19 cellular contexts compared by ENCODE assay signal in genomic region chr7:1076184-1077072, GRCh38. TPM values are rescaled to one million over a fixed set of nuclear protein-coding genes. Genes with fewer than 3 reads are reported as not detected.
A peak's percentile ranks its signal among the peaks of the same experiment; 100 is the strongest.
DNase-seq lines count a peak whose midpoint lies in the region; ATAC-seq and TF ChIP-seq lines count a peak whose summit lies in the region.
"Had no signal": no experiment of that assay in that cellular context is flagged by ENCODE, and none has a peak within 500 bp of the region (broad histone marks: within the 10 kb centered on the region; RNA-seq: fewer than 3 reads in every experiment).

No MANE protein-coding gene starts in this region.

- CTCF ChIA-PET in naive thymus-derived CD4-positive, alpha-beta T cell (lab: Charles Lee) = interaction anchor here (1.0 kb wide), 1 partner anchor 84 kb away, joined by 5 read pairs; no protein-coding TSS in a partner anchor

- no peak overlapping the region for H3K4me3 Mint-ChIP-seq in T-helper 17 cell
- H3K4me3 Mint-ChIP-seq in naive thymus-derived CD4-positive, alpha-beta T cell = no peak overlapping the region
- H3K4me3 Mint-ChIP-seq: activated CD8-positive, alpha-beta T cell treated with anti-CD3 and anti-CD28 coated beads, Interleukin-2, amount 10 ng/mL, durations not matched to agents 7 days and 5 days; CD8-positive, alpha-beta T cell; naive thymus-derived CD8-positive, alpha-beta T cell had no signal

- intact Hi-C loops in naive thymus-derived CD4-positive, alpha-beta T cell (cut with micrococcal nuclease) = no loop called here

- H3K36me3 ChIP-seq in esophagus (ENCODE audit: control insufficient read depth in 2 of 2, insufficient read depth in 2 of 2, low read length in 1 of 2) = no peaks in the 10 kb centered on the region
- H3K36me3 ChIP-seq in thoracic aorta = no peaks in the 10 kb centered on the region
- H3K36me3 ChIP-seq in naive thymus-derived CD4-positive, alpha-beta T cell (ENCODE audit: control insufficient read depth in 2 of 3, insufficient read depth in 3 of 3, low read length in 3 of 3) = no peaks in the 10 kb centered on the region
- H3K36me3 ChIP-seq: right lobe of liver had no signal

- POLR2A ChIA-PET in naive thymus-derived CD4-positive, alpha-beta T cell (lab: Charles Lee) = no interaction called here

- peaks cover 2% of the 10 kb centered on the region for H3K4me1 Mint-ChIP-seq in T-helper 17 cell
- H3K4me1 Mint-ChIP-seq in naive thymus-derived CD4-positive, alpha-beta T cell = peaks cover 0 to 8% (median 0%) of the 10 kb centered on the region in 7 donors

- peak overlapping the region; percentile 4 to 60 for H3K27ac ChIP-seq in esophagus (ENCODE audit: low read depth in 2 of 2, low read length in 1 of 2)
- peak overlapping the region in 1 of 2 donors; percentile 3 for H3K27ac ChIP-seq in thoracic aorta
- no peak overlapping the region for H3K27ac ChIP-seq in naive thymus-derived CD4-positive, alpha-beta T cell (ENCODE audit: low read depth, low read length)
- H3K27ac ChIP-seq: right lobe of liver had no signal

- no peaks in the 10 kb centered on the region for H3K36me3 Mint-ChIP-seq in T-helper 17 cell (ENCODE audit: low read depth)
- H3K36me3 Mint-ChIP-seq in naive thymus-derived CD4-positive, alpha-beta T cell = no peaks in the 10 kb centered on the region
- H3K36me3 Mint-ChIP-seq: CD8-positive, alpha-beta T cell; naive thymus-derived CD8-positive, alpha-beta T cell had no signal

- H3K9me3 Mint-ChIP-seq in naive thymus-derived CD4-positive, alpha-beta T cell = no peaks in the 10 kb centered on the region
- H3K9me3 Mint-ChIP-seq: CD8-positive, alpha-beta T cell; naive thymus-derived CD8-positive, alpha-beta T cell had no signal

- peaks cover 0 to 7% of the 10 kb centered on the region in 2 donors for H3K4me1 ChIP-seq in esophagus (ENCODE audit: control insufficient read depth in 2 of 2, insufficient read depth in 2 of 2, low read length in 1 of 2)
- H3K4me1 ChIP-seq in thoracic aorta (ENCODE audit: control insufficient read depth in 1 of 2, low read depth in 2 of 2) = peaks cover 3 to 9% of the 10 kb centered on the region in 2 donors
- no peaks in the 10 kb centered on the region for H3K4me1 ChIP-seq in naive thymus-derived CD4-positive, alpha-beta T cell (ENCODE audit: control insufficient read depth in 2 of 2, insufficient read depth in 2 of 2, low read length in 2 of 2)
- H3K4me1 ChIP-seq: right lobe of liver had no signal

- ATAC-seq in T-helper 17 cell (no peak), thoracic aorta (ENCODE audit: insufficient number of reproducible peaks, low FRiP score, low read depth) (no peak)
- no peak for ATAC-seq in naive thymus-derived CD4-positive, alpha-beta T cell
- ATAC-seq: activated CD8-positive, alpha-beta T cell treated with anti-CD3 and anti-CD28 coated beads, Interleukin-2, amount 10 ng/mL, durations not matched to agents 7 days and 5 days; CD8-positive, alpha-beta T cell; naive thymus-derived CD8-positive, alpha-beta T cell had no signal

- H3K4me3 ChIP-seq in esophagus (ENCODE audit: low read depth in 1 of 2, low read length in 2 of 2) (no peak overlapping the region), thoracic aorta (peak overlapping the region; percentile 46)
- no peak overlapping the region for H3K4me3 ChIP-seq in naive thymus-derived CD4-positive, alpha-beta T cell (ENCODE audit: low read length)
- H3K4me3 ChIP-seq: right lobe of liver had no signal

- TF ChIP-seq CTCF in thoracic aorta (IDR thresholded peaks at IDR 0.05) = no peak

- no peaks in the 10 kb centered on the region for H3K27me3 Mint-ChIP-seq in T-helper 17 cell
- H3K27me3 Mint-ChIP-seq in naive thymus-derived CD4-positive, alpha-beta T cell = no peaks in the 10 kb centered on the region
- H3K27me3 Mint-ChIP-seq: naive thymus-derived CD8-positive, alpha-beta T cell had no signal

- no peaks in the 10 kb centered on the region for H3K9me3 ChIP-seq in T-helper 17 cell (ENCODE audit: control insufficient read depth, low read length, poor library complexity, severe bottlenecking)
- H3K9me3 ChIP-seq in esophagus (ENCODE audit: control insufficient read depth in 2 of 2, insufficient read depth in 1 of 2, low read depth in 1 of 2, low read length in 1 of 2) = no peaks in the 10 kb centered on the region
- no peaks in the 10 kb centered on the region for H3K9me3 ChIP-seq in thoracic aorta
- no peaks in the 10 kb centered on the region for H3K9me3 ChIP-seq in naive thymus-derived CD4-positive, alpha-beta T cell (ENCODE audit: control insufficient read depth in 2 of 3, low read length in 3 of 3)
- H3K9me3 ChIP-seq: right lobe of liver had no signal

- DNase-seq in T-helper 17 cell = no peak
- DNase-seq in left kidney (ENCODE audit: low read depth, low spot score) = peak; percentile 62
- DNase-seq in thoracic aorta (ENCODE audit: low spot score) = no peak
- no peak for DNase-seq in NOMO-1 treated with DMSO at 0.1 percent for 48 hours (lab: John Stamatoyannopoulos, UW; ENCODE audit: unreplicated experiment)
- no peak for DNase-seq in NCI-H524 (lab: John Stamatoyannopoulos, UW)
- DNase-seq in stimulated activated CD4-positive, alpha-beta T cell treated with anti-CD3 and anti-CD28 coated beads, Interleukin-12 subunit alpha, Interleukin-12 subunit beta, amount 100 ng/mL, for 4 hours = no peak
- DNase-seq in naive thymus-derived CD4-positive, alpha-beta T cell = no peak
- DNase-seq: activated CD8-positive, alpha-beta T cell treated with anti-CD3 and anti-CD28 coated beads, Interleukin-2, amount 10 ng/mL, durations not matched to agents 7 days and 5 days; activated gamma-delta T cell treated with Interleukin-2 at 50 U/mL for 16 hours; CD8-positive, alpha-beta T cell; central memory CD4-positive, alpha-beta T cell; GDM1; HCEC 1CT; naive thymus-derived CD8-positive, alpha-beta T cell; NCI-H1092; NCI-H2227 treated with DMSO at 0.1 percent for 48 hours; T-helper 9 cell had no signal

- H3K27ac Mint-ChIP-seq in T-helper 17 cell = peak overlapping the region; percentile 19
- H3K27ac Mint-ChIP-seq in naive thymus-derived CD4-positive, alpha-beta T cell = no peak overlapping the region
- H3K27ac Mint-ChIP-seq: activated CD8-positive, alpha-beta T cell treated with anti-CD3 and anti-CD28 coated beads, Interleukin-2, amount 10 ng/mL, durations not matched to agents 7 days and 5 days; CD8-positive, alpha-beta T cell; naive thymus-derived CD8-positive, alpha-beta T cell had no signal

- WGBS in esophagus, 2 donors = 51% methylated on average over 27 of the region's 27 CpGs

- H3K27me3 ChIP-seq in esophagus (ENCODE audit: control insufficient read depth in 1 of 2, insufficient read depth in 2 of 2, low read length in 2 of 2) (no peaks in the 10 kb centered on the region), thoracic aorta (replicated peaks; ENCODE audit: insufficient read depth) (no peaks in the 10 kb centered on the region)
- no peaks in the 10 kb centered on the region for H3K27me3 ChIP-seq in naive thymus-derived CD4-positive, alpha-beta T cell (ENCODE audit: control insufficient read depth in 2 of 2, insufficient read depth in 2 of 2, low read length in 2 of 2)
- H3K27me3 ChIP-seq: right lobe of liver had no signal

RNA-seq across cellular contexts. Expression of gene GPER1, which starts 11.5 kb away (rescaled TPM):
- under 1 TPM in 1 of 2 donors, not detected in 1; 0.25 TPM for total RNA-seq in T-helper 17 cell
- 1 to 10 TPM in 1 of 2 donors, under 1 TPM in 1; 0.81 to 1.1 TPM for polyA plus RNA-seq in esophagus
- 1 to 10 TPM; 3.9 to 5.3 TPM for total RNA-seq in thoracic aorta
- 1 to 10 TPM in 1 of 5 experiments, under 1 TPM in 1, not detected in 3; 0.13 to 1.3 TPM for total RNA-seq in naive thymus-derived CD4-positive, alpha-beta T cell
- under 1 TPM; 0.21 to 0.47 TPM for polyA plus RNA-seq in naive thymus-derived CD4-positive, alpha-beta T cell

RNA-seq across cellular contexts. Expression of gene GPR146, which starts 32.1 kb away (rescaled TPM):
- 10 to 100 TPM; 17.9 to 22.2 TPM for total RNA-seq in T-helper 17 cell
- 1 to 10 TPM; 4.5 to 6.3 TPM for polyA plus RNA-seq in esophagus
- 10 to 100 TPM in 1 of 2 donors, 1 to 10 TPM in 1; 9.0 to 20.3 TPM for total RNA-seq in thoracic aorta
- total RNA-seq in naive thymus-derived CD4-positive, alpha-beta T cell = 10 to 100 TPM; 10.1 to 26.5 (median 15.9) TPM
- polyA plus RNA-seq in naive thymus-derived CD4-positive, alpha-beta T cell = 10 to 100 TPM; 13.5 to 16.9 TPM
